ENCODE assay signal across 20 cellular contexts in genomic region chr6:106773482-106773881, GRCh38.
DNase-seq lines count a peak whose midpoint lies in the region; ATAC-seq, FAIRE-seq and TF ChIP-seq lines count a peak whose summit lies in the region.
"Had no signal": no experiment of that assay in that cellular context is flagged by ENCODE, and none has a peak within 500 bp of the region (broad histone marks: within the 10 kb centered on the region; RNA-seq: fewer than 3 reads in every experiment).

No MANE protein-coding gene starts in this region.

- 7 to 17% methylated on average over 4 of the region's 4 CpGs for WGBS in body of pancreas, 2 donors
- 39% methylated on average over 4 of the region's 4 CpGs for WGBS in smooth muscle cell (ENCODE audit: low lambda C conversion rate)
- 23 to 41% (median 38%) methylated on average over 4 of the region's 4 CpGs for WGBS in small intestine, 3 donors

- FAIRE-seq in small intestine (lab: Jason Lieb, UNC) = no peak
- FAIRE-seq: GM12892 had no signal

- H3K27ac ChIP-seq in body of pancreas (peak overlapping the region; percentile 77 to 85 (median 79)), smooth muscle cell (ENCODE audit: low read depth) (peak overlapping the region; percentile 18), small intestine (ENCODE audit: low read depth in 1 of 2, low read length in 1 of 2) (no peak overlapping the region)
- H3K27ac ChIP-seq: KMS-11, thoracic aorta had no signal

- no peak overlapping the region for H3K4me2 ChIP-seq in smooth muscle cell
- H3K4me2 ChIP-seq: KMS-11 had no signal

- intact Hi-C loops in body of pancreas (cut with DNase I) = no loop called here

- H3K36me3 ChIP-seq in body of pancreas (replicated peaks in 1 of 2; ENCODE audit: insufficient read depth in 1 of 2, low read depth in 2 of 2) (no peaks in the 10 kb centered on the region), smooth muscle cell (ENCODE audit: low read depth) (no peaks in the 10 kb centered on the region), small intestine (ENCODE audit: control insufficient read depth in 2 of 2, insufficient read depth in 2 of 2, low read length in 2 of 2) (no peaks in the 10 kb centered on the region)
- H3K36me3 ChIP-seq: BE2C, thoracic aorta had no signal

- no peaks in the 10 kb centered on the region for H3K9me3 ChIP-seq in body of pancreas
- no peaks in the 10 kb centered on the region for H3K9me3 ChIP-seq in smooth muscle cell (replicated peaks; ENCODE audit: low read depth)
- H3K9me3 ChIP-seq in small intestine (ENCODE audit: control insufficient read depth, low read depth) = no peaks in the 10 kb centered on the region
- H3K9me3 ChIP-seq: thoracic aorta had no signal

- no peak for TF ChIP-seq CTCF in LNCaP clone FGC (IDR thresholded peaks at IDR 0.05; ENCODE audit: control insufficient read depth, extremely low read depth, insufficient read depth)
- TF ChIP-seq CTCF in body of pancreas (IDR thresholded peaks at IDR 0.05) = no peak
- TF ChIP-seq CTCF in smooth muscle cell (IDR thresholded peaks at IDR 0.05; ENCODE audit: borderline replicate concordance, insufficient read depth, poor library complexity, severe bottlenecking) = no peak

- H4K20me1 ChIP-seq in smooth muscle cell (ENCODE audit: low read depth) = no peaks in the 10 kb centered on the region

- H3K9ac ChIP-seq in smooth muscle cell (ENCODE audit: low read depth) = no peak overlapping the region
- H3K9ac ChIP-seq: KMS-11 had no signal

- H3K27me3 ChIP-seq in body of pancreas = no peaks in the 10 kb centered on the region
- H3K27me3 ChIP-seq in smooth muscle cell (ENCODE audit: low read depth) = no peaks in the 10 kb centered on the region
- no peaks in the 10 kb centered on the region for H3K27me3 ChIP-seq in small intestine (ENCODE audit: control insufficient read depth in 2 of 2, insufficient read depth in 2 of 2, low read length in 2 of 2)

- H3K4me3 ChIP-seq in LNCaP clone FGC (ENCODE audit: low read depth, low read length) (no peak overlapping the region), body of pancreas (no peak overlapping the region), smooth muscle cell (no peak overlapping the region), small intestine (ENCODE audit: low read depth in 1 of 2, low read length in 2 of 2) (no peak overlapping the region)
- H3K4me3 ChIP-seq: thoracic aorta had no signal

- no peak overlapping the region for H2AFZ ChIP-seq in smooth muscle cell (ENCODE audit: low read depth)

- ATAC-seq in body of pancreas (peak; percentile 63), HG02571 (IDR thresholded peaks at IDR 0.05; ENCODE audit: unreplicated experiment) (no peak)
- ATAC-seq: activated naive CD8-positive, alpha-beta T cell treated with anti-CD3 and anti-CD28 coated beads, Interleukin-2, amount 50 U/mL, for 24 hours had no signal

- H3F3A ChIP-seq in smooth muscle cell (ENCODE audit: low read depth) = no peaks in the 10 kb centered on the region

- peak in 1 of 3 donors; percentile 26 for TF ChIP-seq POLR2A in body of pancreas (IDR thresholded peaks at IDR 0.05)

- DNase-seq in LNCaP clone FGC (ENCODE audit: low read depth) = peak; percentile 25
- DNase-seq in body of pancreas = peak in 3 of 4 donors; percentile 67 to 71 (median 67)
- DNase-seq in left kidney (ENCODE audit: low read depth, low spot score) = peak; percentile 86
- DNase-seq in smooth muscle cell (lab: John Stamatoyannopoulos, UW; ENCODE audit: unreplicated experiment) = no peak
- no peak for DNase-seq in small intestine
- no peak for DNase-seq in NCI-H1048 (lab: John Stamatoyannopoulos, UW)
- DNase-seq: activated naive CD8-positive, alpha-beta T cell treated with anti-CD3 and anti-CD28 coated beads, Interleukin-2, amount 50 U/mL, for 24 hours; BE2C; central memory CD4-positive, alpha-beta T cell; effector CD4-positive, alpha-beta T cell; hippocampal formation; kidney glomerular epithelial cell; NCI-H1105 treated with DMSO at 0.1 percent for 48 hours; NCI-H226; Right ventricle myocardium superior; stimulated activated CD4-positive, alpha-beta T cell treated with anti-CD3 and anti-CD28 coated beads, Interleukin-12 subunit alpha, Interleukin-12 subunit beta, amount 100 ng/mL, for 4 hours had no signal

- no peaks in the 10 kb centered on the region for H3K79me2 ChIP-seq in smooth muscle cell (ENCODE audit: low read depth)

- H3K4me1 ChIP-seq in body of pancreas = peaks cover 93% of the 10 kb centered on the region
- no peaks in the 10 kb centered on the region for H3K4me1 ChIP-seq in smooth muscle cell (ENCODE audit: low read depth)
- H3K4me1 ChIP-seq in small intestine (ENCODE audit: control insufficient read depth in 2 of 2, insufficient read depth in 1 of 2, low read depth in 1 of 2, low read length in 1 of 2) = no peaks in the 10 kb centered on the region

Comparison
In these comparisons a context has a peak if more than half of its experiments do, and no peak if none do; other contexts are left out.
1. DNase-seq: peak in LNCaP clone FGC (single experiment), body of pancreas (3 of 4) and left kidney (single experiment); none in smooth muscle cell (single experiment), small intestine (single experiment) and NCI-H1048 (single experiment).
2. H3K27ac ChIP-seq: peak in body of pancreas (4 of 4) and smooth muscle cell (single experiment); none in small intestine (0 of 2).